In genomic region chr13:114027046-114027760, GRCh38 we compare ENCODE assay signal across 2 cellular contexts.
TF ChIP-seq lines count a peak whose summit lies in the region.

No MANE protein-coding gene starts in this region.

TF ChIP-seq in IMR-90, 13 proteins besides CTCF, POLR2A, EP300 and RAD21:
- no peak for TF ChIP-seq FOS (IDR thresholded peaks at IDR 0.05; ENCODE audit: low read depth, low read length)
- no peak for TF ChIP-seq RFX5 (IDR thresholded peaks at IDR 0.05; ENCODE audit: low read depth, low read length)
- no peak for TF ChIP-seq USF2 (IDR thresholded peaks at IDR 0.05; ENCODE audit: low read depth, low read length)
- no peak for TF ChIP-seq SMC3 (IDR thresholded peaks at IDR 0.05; ENCODE audit: low read depth, low read length)
- no peak for TF ChIP-seq MXI1 (IDR thresholded peaks at IDR 0.05; ENCODE audit: borderline replicate concordance, low read depth, low read length)
- no peak for TF ChIP-seq BHLHE40 (IDR thresholded peaks at IDR 0.05; ENCODE audit: low read depth, low read length)
- TF ChIP-seq CEBPB (IDR thresholded peaks at IDR 0.05; ENCODE audit: low read depth, low read length): no peak
- no peak for TF ChIP-seq MAFK (IDR thresholded peaks at IDR 0.05; ENCODE audit: low read depth, low read length)
- no peak for TF ChIP-seq CHD1 (IDR thresholded peaks at IDR 0.05; ENCODE audit: low read depth, low read length)
- TF ChIP-seq RCOR1 (IDR thresholded peaks at IDR 0.05; ENCODE audit: insufficient replicate concordance, low read length): no peak
- no peak for TF ChIP-seq ELK1 (IDR thresholded peaks at IDR 0.05; ENCODE audit: borderline replicate concordance, low read depth, low read length)
- no peak for TF ChIP-seq NFE2L2 (IDR thresholded peaks at IDR 0.05; ENCODE audit: low read depth, low read length)
- no peak for TF ChIP-seq MAZ (IDR thresholded peaks at IDR 0.05; ENCODE audit: borderline replicate concordance, low read depth, low read length)

TF ChIP-seq in GM12878, 131 proteins besides CTCF, POLR2A, EP300 and RAD21:
- TF ChIP-seq RB1 (IDR thresholded peaks at IDR 0.05; ENCODE audit: borderline replicate concordance) (no peak), STAT3 (IDR thresholded peaks at IDR 0.05; ENCODE audit: low read depth, low read length) (no peak), FOXK2 (IDR thresholded peaks at IDR 0.05) (no peak), EZH2 (IDR thresholded peaks at IDR 0.05; ENCODE audit: borderline replicate concordance, control insufficient read depth, low read depth, low read length) (no peak), ZNF622 (IDR thresholded peaks at IDR 0.05) (no peak), CEBPB (IDR thresholded peaks at IDR 0.05; ENCODE audit: borderline replicate concordance in 1 of 2, low read depth in 2 of 2, low read length in 2 of 2) (no peak), PML (IDR thresholded peaks at IDR 0.05; ENCODE audit: low read length) (no peak), EGR1 (IDR thresholded peaks at IDR 0.05; ENCODE audit: borderline replicate concordance in 1 of 2, low read depth in 2 of 2, low read length in 2 of 2) (no peak)
- TF ChIP-seq, protein P1, sequence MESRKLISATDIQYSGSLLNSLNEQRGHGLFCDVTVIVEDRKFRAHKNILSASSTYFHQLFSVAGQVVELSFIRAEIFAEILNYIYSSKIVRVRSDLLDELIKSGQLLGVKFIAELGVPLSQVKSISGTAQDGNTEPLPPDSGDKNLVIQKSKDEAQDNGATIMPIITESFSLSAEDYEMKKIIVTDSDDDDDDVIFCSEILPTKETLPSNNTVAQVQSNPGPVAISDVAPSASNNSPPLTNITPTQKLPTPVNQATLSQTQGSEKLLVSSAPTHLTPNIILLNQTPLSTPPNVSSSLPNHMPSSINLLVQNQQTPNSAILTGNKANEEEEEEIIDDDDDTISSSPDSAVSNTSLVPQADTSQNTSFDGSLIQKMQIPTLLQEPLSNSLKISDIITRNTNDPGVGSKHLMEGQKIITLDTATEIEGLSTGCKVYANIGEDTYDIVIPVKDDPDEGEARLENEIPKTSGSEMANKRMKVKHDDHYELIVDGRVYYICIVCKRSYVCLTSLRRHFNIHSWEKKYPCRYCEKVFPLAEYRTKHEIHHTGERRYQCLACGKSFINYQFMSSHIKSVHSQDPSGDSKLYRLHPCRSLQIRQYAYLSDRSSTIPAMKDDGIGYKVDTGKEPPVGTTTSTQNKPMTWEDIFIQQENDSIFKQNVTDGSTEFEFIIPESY (IDR thresholded peaks at IDR 0.05): no peak
- TF ChIP-seq, protein P2, sequence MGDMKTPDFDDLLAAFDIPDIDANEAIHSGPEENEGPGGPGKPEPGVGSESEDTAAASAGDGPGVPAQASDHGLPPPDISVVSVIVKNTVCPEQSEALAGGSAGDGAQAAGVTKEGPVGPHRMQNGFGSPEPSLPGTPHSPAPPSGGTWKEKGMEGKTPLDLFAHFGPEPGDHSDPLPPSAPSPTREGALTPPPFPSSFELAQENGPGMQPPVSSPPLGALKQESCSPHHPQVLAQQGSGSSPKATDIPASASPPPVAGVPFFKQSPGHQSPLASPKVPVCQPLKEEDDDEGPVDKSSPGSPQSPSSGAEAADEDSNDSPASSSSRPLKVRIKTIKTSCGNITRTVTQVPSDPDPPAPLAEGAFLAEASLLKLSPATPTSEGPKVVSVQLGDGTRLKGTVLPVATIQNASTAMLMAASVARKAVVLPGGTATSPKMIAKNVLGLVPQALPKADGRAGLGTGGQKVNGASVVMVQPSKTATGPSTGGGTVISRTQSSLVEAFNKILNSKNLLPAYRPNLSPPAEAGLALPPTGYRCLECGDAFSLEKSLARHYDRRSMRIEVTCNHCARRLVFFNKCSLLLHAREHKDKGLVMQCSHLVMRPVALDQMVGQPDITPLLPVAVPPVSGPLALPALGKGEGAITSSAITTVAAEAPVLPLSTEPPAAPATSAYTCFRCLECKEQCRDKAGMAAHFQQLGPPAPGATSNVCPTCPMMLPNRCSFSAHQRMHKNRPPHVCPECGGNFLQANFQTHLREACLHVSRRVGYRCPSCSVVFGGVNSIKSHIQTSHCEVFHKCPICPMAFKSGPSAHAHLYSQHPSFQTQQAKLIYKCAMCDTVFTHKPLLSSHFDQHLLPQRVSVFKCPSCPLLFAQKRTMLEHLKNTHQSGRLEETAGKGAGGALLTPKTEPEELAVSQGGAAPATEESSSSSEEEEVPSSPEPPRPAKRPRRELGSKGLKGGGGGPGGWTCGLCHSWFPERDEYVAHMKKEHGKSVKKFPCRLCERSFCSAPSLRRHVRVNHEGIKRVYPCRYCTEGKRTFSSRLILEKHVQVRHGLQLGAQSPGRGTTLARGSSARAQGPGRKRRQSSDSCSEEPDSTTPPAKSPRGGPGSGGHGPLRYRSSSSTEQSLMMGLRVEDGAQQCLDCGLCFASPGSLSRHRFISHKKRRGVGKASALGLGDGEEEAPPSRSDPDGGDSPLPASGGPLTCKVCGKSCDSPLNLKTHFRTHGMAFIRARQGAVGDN (IDR thresholded peaks at IDR 0.05): no peak
- TF ChIP-seq, protein P3, sequence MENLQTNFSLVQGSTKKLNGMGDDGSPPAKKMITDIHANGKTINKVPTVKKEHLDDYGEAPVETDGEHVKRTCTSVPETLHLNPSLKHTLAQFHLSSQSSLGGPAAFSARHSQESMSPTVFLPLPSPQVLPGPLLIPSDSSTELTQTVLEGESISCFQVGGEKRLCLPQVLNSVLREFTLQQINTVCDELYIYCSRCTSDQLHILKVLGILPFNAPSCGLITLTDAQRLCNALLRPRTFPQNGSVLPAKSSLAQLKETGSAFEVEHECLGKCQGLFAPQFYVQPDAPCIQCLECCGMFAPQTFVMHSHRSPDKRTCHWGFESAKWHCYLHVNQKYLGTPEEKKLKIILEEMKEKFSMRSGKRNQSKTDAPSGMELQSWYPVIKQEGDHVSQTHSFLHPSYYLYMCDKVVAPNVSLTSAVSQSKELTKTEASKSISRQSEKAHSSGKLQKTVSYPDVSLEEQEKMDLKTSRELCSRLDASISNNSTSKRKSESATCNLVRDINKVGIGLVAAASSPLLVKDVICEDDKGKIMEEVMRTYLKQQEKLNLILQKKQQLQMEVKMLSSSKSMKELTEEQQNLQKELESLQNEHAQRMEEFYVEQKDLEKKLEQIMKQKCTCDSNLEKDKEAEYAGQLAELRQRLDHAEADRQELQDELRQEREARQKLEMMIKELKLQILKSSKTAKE (IDR thresholded peaks at IDR 0.05; ENCODE audit: low read depth, poor library complexity, severe bottlenecking): no peak
TF ChIP-seq in GM12878: peak in this region for 0.
